14 cellular contexts compared by ENCODE assay signal in the genomic region with DNA sequence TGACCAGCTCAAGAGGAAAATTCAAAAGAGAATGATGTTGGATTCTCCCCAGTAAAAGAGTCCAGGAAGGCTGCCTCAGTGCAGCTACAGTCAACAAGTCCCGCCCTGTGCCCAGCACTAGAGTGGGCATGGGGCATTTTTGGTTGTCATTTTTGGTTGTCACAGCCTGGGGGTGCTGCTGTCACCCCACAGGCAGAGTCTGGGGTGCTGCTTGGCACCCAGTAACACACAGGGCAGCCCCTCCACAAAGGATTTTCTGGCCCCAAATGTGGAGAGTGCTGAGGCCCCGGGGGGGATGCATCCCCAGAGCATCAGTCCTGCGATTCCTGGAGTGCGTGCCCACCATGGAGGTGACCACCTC.
"Had no signal": no experiment of that assay in that cellular context is flagged by ENCODE, and none has a peak within 500 bp of the region (broad histone marks: within the 10 kb centered on the region; RNA-seq: fewer than 3 reads in every experiment).

No MANE protein-coding gene starts in this region.

- H3K4me3 ChIP-seq: esophagus muscularis mucosa, stomach, thoracic aorta had no signal

- H3K9me3 Mint-ChIP-seq: activated naive CD8-positive, alpha-beta T cell treated with anti-CD3 and anti-CD28 coated beads, Interleukin-2, amount 10 ng/mL, durations not matched to agents 7 days and 5 days; activated T-cell treated with anti-CD3 and anti-CD28 coated beads, Interleukin-2, amount 50 U/mL, for 24 hours; nephron; T-helper 1 cell treated with Interleukin-12 subunit alpha and Interleukin-12 subunit beta and Interleukin-4 antibody, amounts not matched to agents 30 μg/mL and 1 μg/mL, for 36 hours had no signal

- H3K27ac ChIP-seq: esophagus muscularis mucosa, stomach, thoracic aorta had no signal

- H3K9me3 ChIP-seq: esophagus muscularis mucosa, stomach, thoracic aorta had no signal

- H3K4me1 Mint-ChIP-seq: activated naive CD8-positive, alpha-beta T cell treated with anti-CD3 and anti-CD28 coated beads, Interleukin-2, amount 10 ng/mL, durations not matched to agents 7 days and 5 days had no signal

- H3K36me3 ChIP-seq: esophagus muscularis mucosa, stomach, thoracic aorta had no signal

- H3K36me3 Mint-ChIP-seq: activated CD8-positive, alpha-beta memory T cell treated with anti-CD3 and anti-CD28 coated beads, Interleukin-2, amount 10 ng/mL, durations not matched to agents 7 days and 5 days; activated naive CD8-positive, alpha-beta T cell treated with anti-CD3 and anti-CD28 coated beads, Interleukin-2, amount 10 ng/mL, durations not matched to agents 7 days and 5 days had no signal

- ATAC-seq: activated CD8-positive, alpha-beta memory T cell treated with anti-CD3 and anti-CD28 coated beads, Interleukin-2, amount 10 ng/mL, durations not matched to agents 7 days and 5 days had no signal

- DNase-seq: activated CD4-positive, alpha-beta T cell treated with anti-CD3 and anti-CD28 coated beads, Interleukin-2, amount 50 U/mL, for 1 hour; activated CD4-positive, CD25-positive, alpha-beta regulatory T cell; activated CD8-positive, alpha-beta memory T cell treated with anti-CD3 and anti-CD28 coated beads, Interleukin-2, amount 10 ng/mL, durations not matched to agents 7 days and 5 days; activated effector memory CD4-positive, alpha-beta T cell treated with anti-CD3 and anti-CD28 coated beads, Interleukin-2, amount 50 U/mL, for 16 hours; activated naive CD8-positive, alpha-beta T cell treated with anti-CD3 and anti-CD28 coated beads, Interleukin-2, amount 10 ng/mL, durations not matched to agents 7 days and 5 days; activated T-cell treated with anti-CD3 and anti-CD28 coated beads, Interleukin-2, amount 50 U/mL, for 24 hours; mesenchymal stem cell; stimulated activated CD4-positive, alpha-beta T cell treated with anti-CD3 and anti-CD28 coated beads, Interleukin-2, amount 100 ng/mL, for 48 hours; stimulated activated CD8-positive, alpha-beta memory T cell treated with anti-CD3 and anti-CD28 coated beads, Interleukin-4, amount 100 ng/mL, for 48 hours; stomach had no signal

- H3K27ac Mint-ChIP-seq: activated CD8-positive, alpha-beta memory T cell treated with anti-CD3 and anti-CD28 coated beads, Interleukin-2, amount 10 ng/mL, durations not matched to agents 7 days and 5 days; activated naive CD8-positive, alpha-beta T cell treated with anti-CD3 and anti-CD28 coated beads, Interleukin-2, amount 10 ng/mL, durations not matched to agents 7 days and 5 days; activated T-cell treated with anti-CD3 and anti-CD28 coated beads, Interleukin-2, amount 50 U/mL, for 24 hours; nephron; T-helper 1 cell treated with Interleukin-12 subunit alpha and Interleukin-12 subunit beta and Interleukin-4 antibody, amounts not matched to agents 30 μg/mL and 1 μg/mL, for 36 hours had no signal

- H3K4me3 Mint-ChIP-seq: activated CD8-positive, alpha-beta memory T cell treated with anti-CD3 and anti-CD28 coated beads, Interleukin-2, amount 10 ng/mL, durations not matched to agents 7 days and 5 days; activated naive CD8-positive, alpha-beta T cell treated with anti-CD3 and anti-CD28 coated beads, Interleukin-2, amount 10 ng/mL, durations not matched to agents 7 days and 5 days; activated T-cell treated with anti-CD3 and anti-CD28 coated beads, Interleukin-2, amount 50 U/mL, for 24 hours; nephron; T-helper 1 cell treated with Interleukin-12 subunit alpha and Interleukin-12 subunit beta and Interleukin-4 antibody, amounts not matched to agents 30 μg/mL and 1 μg/mL, for 36 hours had no signal
